12 cellular contexts compared by ENCODE assay signal in genomic region chr5:52804359-52804758, GRCh38.
DNase-seq lines count a peak whose midpoint lies in the region; ATAC-seq and TF ChIP-seq lines count a peak whose summit lies in the region.
"Had no signal": no experiment of that assay in that cellular context is flagged by ENCODE, and none has a peak within 500 bp of the region (broad histone marks: within the 10 kb centered on the region; RNA-seq: fewer than 3 reads in every experiment).

No MANE protein-coding gene starts in this region.

- H3K4me3 ChIP-seq in HL-60 (replicated peaks; ENCODE audit: insufficient read depth, low read length) (no peak overlapping the region), parathyroid adenoma (ENCODE audit: low read depth, low read length) (no peak overlapping the region)

- H3K9me3 Mint-ChIP-seq in dendritic cell treated with granulocyte-macrophage colony-stimulating factor and Interleukin-4, amounts not matched to agents 40 ng/mL and 50 ng/mL, for 4 days: no peaks in the 10 kb centered on the region
- H3K9me3 Mint-ChIP-seq: central memory CD8-positive, alpha-beta T cell had no signal

- intact Hi-C loops in dendritic cell treated with granulocyte-macrophage colony-stimulating factor and Interleukin-4, amounts not matched to agents 40 ng/mL and 50 ng/mL, for 4 days (cut with micrococcal nuclease): no loop called here

- no peaks in the 10 kb centered on the region for H3K36me3 ChIP-seq in parathyroid adenoma (ENCODE audit: control insufficient read depth, insufficient read depth, low read length)

- H3K27me3 ChIP-seq in HL-60 (ENCODE audit: insufficient read depth, poor library complexity, severe bottlenecking) (no peaks in the 10 kb centered on the region), parathyroid adenoma (ENCODE audit: control insufficient read depth, insufficient read depth, low read length) (no peaks in the 10 kb centered on the region)

- peak overlapping the region; percentile 2 for H3K27ac Mint-ChIP-seq in dendritic cell treated with granulocyte-macrophage colony-stimulating factor and Interleukin-4, amounts not matched to agents 40 ng/mL and 50 ng/mL, for 4 days

- DNase-seq in CD1c-positive myeloid dendritic cell (ENCODE audit: extremely low spot score): peak; percentile 63
- no peak for DNase-seq in HL-60 (ENCODE audit: low read depth in 1 of 2, low spot score in 1 of 2)
- DNase-seq in islet precursor cell: no peak
- DNase-seq in SKM-1 treated with dmso at 0.1 percent for 144 hours (lab: John Stamatoyannopoulos, UW; ENCODE audit: unreplicated experiment): no peak
- DNase-seq: COR-L47, NCI-H446, nucleus accumbens, substantia nigra had no signal

- H3K4me3 Mint-ChIP-seq in dendritic cell treated with granulocyte-macrophage colony-stimulating factor and Interleukin-4, amounts not matched to agents 40 ng/mL and 50 ng/mL, for 4 days: no peak overlapping the region
- H3K4me3 Mint-ChIP-seq: central memory CD8-positive, alpha-beta T cell had no signal

- no peaks in the 10 kb centered on the region for H3K27me3 Mint-ChIP-seq in dendritic cell treated with granulocyte-macrophage colony-stimulating factor and Interleukin-4, amounts not matched to agents 40 ng/mL and 50 ng/mL, for 4 days
- H3K27me3 Mint-ChIP-seq: central memory CD8-positive, alpha-beta T cell had no signal

- no peak overlapping the region for H3K9ac ChIP-seq in parathyroid adenoma

- peaks cover 41% of the 10 kb centered on the region for H3K79me2 ChIP-seq in parathyroid adenoma

- no peak overlapping the region for H2AFZ ChIP-seq in parathyroid adenoma

- H3K4me2 ChIP-seq in parathyroid adenoma (ENCODE audit: low read length): peak overlapping the region; percentile 3

- peaks cover 48% of the 10 kb centered on the region for H3K4me1 Mint-ChIP-seq in dendritic cell treated with granulocyte-macrophage colony-stimulating factor and Interleukin-4, amounts not matched to agents 40 ng/mL and 50 ng/mL, for 4 days (ENCODE audit: low read depth)

- TF ChIP-seq CTCF in HL-60 (IDR thresholded peaks at IDR 0.05; ENCODE audit: insufficient read depth, low read length): no peak
- TF ChIP-seq CTCF in parathyroid adenoma (IDR thresholded peaks at IDR 0.05): no peak

- peaks cover 7% of the 10 kb centered on the region for H3K4me1 ChIP-seq in parathyroid adenoma

- H3K36me3 Mint-ChIP-seq in dendritic cell treated with granulocyte-macrophage colony-stimulating factor and Interleukin-4, amounts not matched to agents 40 ng/mL and 50 ng/mL, for 4 days (ENCODE audit: low read depth): peaks cover 24% of the 10 kb centered on the region

- H3K27ac ChIP-seq in HL-60 (replicated peaks) (peak overlapping the region; percentile 30), parathyroid adenoma (no peak overlapping the region)

- no peaks in the 10 kb centered on the region for H3K9me3 ChIP-seq in parathyroid adenoma (ENCODE audit: control insufficient read depth, low read length)

- ATAC-seq in HG03378 (IDR thresholded peaks at IDR 0.05; ENCODE audit: unreplicated experiment): no peak
